19 cellular contexts compared by ENCODE assay signal in the genomic region with DNA sequence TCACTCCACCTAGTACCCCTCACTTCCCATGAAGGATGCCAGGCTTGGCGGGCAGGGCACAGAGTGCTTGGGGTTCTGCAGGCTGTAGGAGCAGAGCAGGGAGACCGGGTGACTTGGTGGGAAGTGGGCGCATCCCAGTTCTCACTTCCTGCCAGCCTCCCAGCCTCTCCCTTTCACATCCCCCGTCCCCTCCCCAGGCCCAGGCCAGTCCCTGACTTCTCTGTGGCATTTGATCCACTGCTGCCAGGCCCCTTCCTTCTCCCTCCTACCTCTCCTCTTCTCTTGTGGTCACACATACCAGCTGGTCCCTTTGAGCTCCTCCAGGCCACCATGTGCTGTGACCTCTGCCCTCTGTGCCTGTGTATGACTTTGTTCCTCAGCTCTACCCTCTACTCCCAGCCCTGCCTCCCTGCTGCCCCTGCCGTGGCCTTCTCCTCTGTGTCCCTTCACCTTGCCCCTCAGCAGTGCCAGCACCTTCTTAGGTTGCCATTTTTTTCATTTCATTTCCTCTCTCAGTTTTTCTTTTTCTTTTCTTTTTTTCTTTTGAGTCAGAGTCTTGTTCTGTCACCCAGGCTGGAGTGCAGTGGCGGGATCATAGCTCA. TPM values are rescaled to one million over a fixed set of nuclear protein-coding genes. Genes with fewer than 3 reads are reported as not detected.
A peak's percentile ranks its signal among the peaks of the same experiment; 100 is the strongest.
DNase-seq lines count a peak whose midpoint lies in the region; ATAC-seq and TF ChIP-seq lines count a peak whose summit lies in the region.
"Had no signal": no experiment of that assay in that cellular context is flagged by ENCODE, and none has a peak within 500 bp of the region (broad histone marks: within the 10 kb centered on the region; RNA-seq: fewer than 3 reads in every experiment).

No MANE protein-coding gene starts in this region.

- no peaks in the 10 kb centered on the region for H3K27me3 Mint-ChIP-seq in activated CD4-positive, alpha-beta T cell treated with anti-CD3 and anti-CD28 coated beads for 36 hours
- H3K27me3 Mint-ChIP-seq in natural killer cell treated with Interleukin-12 subunit alpha and Interleukin-12 subunit beta and Interleukin-15 and Interleukin-18, amount 100 ng/mL, for 72 hours, result no peaks in the 10 kb centered on the region
- H3K27me3 Mint-ChIP-seq in endothelial cell (ENCODE audit: unreplicated experiment), result peaks cover 7% of the 10 kb centered on the region

- TF ChIP-seq EP300 in sigmoid colon (IDR thresholded peaks at IDR 0.05), result no peak

- H3K4me1 ChIP-seq in HEK293 (ENCODE audit: control insufficient read depth, insufficient read depth, low read length) (no peaks in the 10 kb centered on the region), sigmoid colon (no peaks in the 10 kb centered on the region)
- H3K4me1 ChIP-seq: suprapubic skin had no signal

- H3K4me3 Mint-ChIP-seq in activated CD4-positive, alpha-beta T cell treated with anti-CD3 and anti-CD28 coated beads for 36 hours, result no peak overlapping the region
- H3K4me3 Mint-ChIP-seq in natural killer cell treated with Interleukin-12 subunit alpha and Interleukin-12 subunit beta and Interleukin-15 and Interleukin-18, amount 100 ng/mL, for 72 hours, result peak overlapping the region; percentile 53
- no peak overlapping the region for H3K4me3 Mint-ChIP-seq in endothelial cell (ENCODE audit: unreplicated experiment)
- H3K4me3 Mint-ChIP-seq: nephron had no signal

- in situ Hi-C loops in brain microvascular endothelial cell (cut with HindIII; ENCODE audit: low pct_ligation_motif_present, low sequenced_read_pairs), result no loop called here

- intact Hi-C loops in activated CD4-positive, alpha-beta T cell treated with anti-CD3 and anti-CD28 coated beads for 36 hours (cut with DNase I, micrococcal nuclease), result no loop called here
- intact Hi-C loops in sigmoid colon (cut with DNase I), result no loop called here

- CTCF ChIA-PET in activated CD4-positive, alpha-beta T cell treated with anti-CD3 and anti-CD28 coated beads for 36 hours (lab: Charles Lee), result interaction anchor here (0.7 to 2.9 kb wide), 5 partner anchors 21 to 52 kb away, joined by 3 to 21 read pairs (median 4); partner anchors contain the start of gene MYO1F
- CTCF ChIA-PET in HEK293 (lab: Yijun Ruan, JAX), result interaction anchor here (0.6 to 1.0 kb wide), 2 partner anchors 21 to 85 kb away, joined by 3 to 6 read pairs; no protein-coding TSS in a partner anchor

- peak; percentile 36 for ATAC-seq in activated CD4-positive, alpha-beta T cell treated with anti-CD3 and anti-CD28 coated beads for 36 hours
- no peak for ATAC-seq in activated naive CD4-positive, alpha-beta T cell treated with anti-CD3 and anti-CD28 coated beads, Interleukin-2, amount 50 U/mL, for 72 hours
- ATAC-seq in natural killer cell treated with Interleukin-12 subunit alpha and Interleukin-12 subunit beta and Interleukin-15 and Interleukin-18, amount 100 ng/mL, for 72 hours, result peak; percentile 59 to 61

- TF ChIP-seq CTCF in HEK293 (tag by site-specific recombination; IDR thresholded peaks at IDR 0.05) (no peak), brain microvascular endothelial cell (IDR thresholded peaks at IDR 0.05; ENCODE audit: low read depth, low read length, missing control alignments) (no peak), sigmoid colon (IDR thresholded peaks at IDR 0.05) (no peak), endothelial cell (IDR thresholded peaks at IDR 0.05; ENCODE audit: unreplicated experiment) (no peak)

- no peaks in the 10 kb centered on the region for H3K9me3 Mint-ChIP-seq in activated CD4-positive, alpha-beta T cell treated with anti-CD3 and anti-CD28 coated beads for 36 hours (ENCODE audit: low read depth)
- no peaks in the 10 kb centered on the region for H3K9me3 Mint-ChIP-seq in activated naive CD4-positive, alpha-beta T cell treated with anti-CD3 and anti-CD28 coated beads, Interleukin-2, amount 50 U/mL, for 72 hours
- H3K9me3 Mint-ChIP-seq in natural killer cell treated with Interleukin-12 subunit alpha and Interleukin-12 subunit beta and Interleukin-15 and Interleukin-18, amount 100 ng/mL, for 72 hours, result no peaks in the 10 kb centered on the region
- no peaks in the 10 kb centered on the region for H3K9me3 Mint-ChIP-seq in endothelial cell (ENCODE audit: unreplicated experiment)
- H3K9me3 Mint-ChIP-seq: nephron had no signal

- H3K36me3 ChIP-seq in HEK293 (ENCODE audit: control insufficient read depth in 2 of 2, insufficient read depth in 1 of 2, low read length in 2 of 2) (no peaks in the 10 kb centered on the region), brain microvascular endothelial cell (replicated peaks) (no peaks in the 10 kb centered on the region), sigmoid colon (no peaks in the 10 kb centered on the region)
- H3K36me3 ChIP-seq: cardiac muscle cell, suprapubic skin had no signal

- DNase-seq in activated CD4-positive, alpha-beta T cell treated with anti-CD3 and anti-CD28 coated beads for 36 hours, result no peak
- DNase-seq in activated CD4-positive, alpha-beta T cell treated with anti-CD3 and anti-CD28 coated beads, Interleukin-2, amount 50 U/mL, for 48 hours, result no peak
- no peak for DNase-seq in activated naive CD4-positive, alpha-beta T cell treated with anti-CD3 and anti-CD28 coated beads, Interleukin-2, amount 50 U/mL, for 72 hours (ENCODE audit: low spot score in 2 of 2)
- DNase-seq in natural killer cell treated with Interleukin-12 subunit alpha and Interleukin-12 subunit beta and Interleukin-15 and Interleukin-18, amount 100 ng/mL, for 72 hours (ENCODE audit: low spot score), result no peak
- DNase-seq in brain microvascular endothelial cell, result no peak
- no peak for DNase-seq in sigmoid colon
- no peak for DNase-seq in endothelial cell (ENCODE audit: low spot score)
- DNase-seq: activated CD4-positive, CD25-positive, alpha-beta regulatory T cell; activated gamma-delta T cell; DMS 273 treated with DMSO at 0.1 percent for 48 hours; glutamatergic neuron; NCI-H2171 treated with DMSO at 0.1 percent for 48 hours had no signal

- H3K9me3 ChIP-seq in HEK293 (ENCODE audit: control insufficient read depth, insufficient read depth, low read depth, low read length) (no peaks in the 10 kb centered on the region), sigmoid colon (no peaks in the 10 kb centered on the region)
- H3K9me3 ChIP-seq: suprapubic skin had no signal

- TF ChIP-seq POLR2A in sigmoid colon (IDR thresholded peaks at IDR 0.05), result no peak

- 73 to 83% methylated on average over 6 of the region's 6 CpGs for WGBS in sigmoid colon, 2 donors

- H3K27ac ChIP-seq in HEK293 (ENCODE audit: extremely low read depth, low read depth, low read length), result no peak overlapping the region
- H3K27ac ChIP-seq in brain microvascular endothelial cell, result no peak overlapping the region
- no peak overlapping the region for H3K27ac ChIP-seq in sigmoid colon
- H3K27ac ChIP-seq: cardiac muscle cell, skin epidermis, suprapubic skin had no signal

- H3K4me3 ChIP-seq in HEK293 (ENCODE audit: low read depth, low read length) (no peak overlapping the region), brain microvascular endothelial cell (ENCODE audit: low read depth, low read length) (no peak overlapping the region), sigmoid colon (no peak overlapping the region)
- H3K4me3 ChIP-seq: cardiac muscle cell, skin epidermis, suprapubic skin had no signal

- H3K27me3 ChIP-seq in brain microvascular endothelial cell (replicated peaks) (no peaks in the 10 kb centered on the region), sigmoid colon (no peaks in the 10 kb centered on the region)
- H3K27me3 ChIP-seq: cardiac muscle cell, suprapubic skin had no signal

- POLR2A ChIA-PET in activated CD4-positive, alpha-beta T cell treated with anti-CD3 and anti-CD28 coated beads for 36 hours (lab: Charles Lee), result no interaction called here
- POLR2A ChIA-PET in HEK293 (lab: Yijun Ruan, JAX), result interaction anchor here (0.7 to 1.3 kb wide), 2 partner anchors 44 to 235 kb away, joined by 3 read pairs; partner anchors contain the start of gene ZNF414

- peak overlapping the region; percentile 60 for H3K27ac Mint-ChIP-seq in activated CD4-positive, alpha-beta T cell treated with anti-CD3 and anti-CD28 coated beads for 36 hours
- H3K27ac Mint-ChIP-seq in activated naive CD4-positive, alpha-beta T cell treated with anti-CD3 and anti-CD28 coated beads, Interleukin-2, amount 50 U/mL, for 72 hours, result peak overlapping the region; percentile 56 to 77
- H3K27ac Mint-ChIP-seq in natural killer cell treated with Interleukin-12 subunit alpha and Interleukin-12 subunit beta and Interleukin-15 and Interleukin-18, amount 100 ng/mL, for 72 hours, result peak overlapping the region; percentile 91 to 99
- no peak overlapping the region for H3K27ac Mint-ChIP-seq in endothelial cell (ENCODE audit: unreplicated experiment)
- H3K27ac Mint-ChIP-seq: nephron had no signal

- H3K36me3 Mint-ChIP-seq in activated CD4-positive, alpha-beta T cell treated with anti-CD3 and anti-CD28 coated beads for 36 hours (ENCODE audit: low read depth), result peaks cover 2% of the 10 kb centered on the region
- no peaks in the 10 kb centered on the region for H3K36me3 Mint-ChIP-seq in activated naive CD4-positive, alpha-beta T cell treated with anti-CD3 and anti-CD28 coated beads, Interleukin-2, amount 50 U/mL, for 72 hours
- peaks cover 11% of the 10 kb centered on the region for H3K36me3 Mint-ChIP-seq in natural killer cell treated with Interleukin-12 subunit alpha and Interleukin-12 subunit beta and Interleukin-15 and Interleukin-18, amount 100 ng/mL, for 72 hours
- peaks cover 6% of the 10 kb centered on the region for H3K36me3 Mint-ChIP-seq in endothelial cell (ENCODE audit: low read depth, unreplicated experiment)

- peaks cover 17% of the 10 kb centered on the region for H3K4me1 Mint-ChIP-seq in activated CD4-positive, alpha-beta T cell treated with anti-CD3 and anti-CD28 coated beads for 36 hours
- peaks cover 32 to 36% of the 10 kb centered on the region in 2 donors for H3K4me1 Mint-ChIP-seq in natural killer cell treated with Interleukin-12 subunit alpha and Interleukin-12 subunit beta and Interleukin-15 and Interleukin-18, amount 100 ng/mL, for 72 hours (ENCODE audit: low read depth in 2 of 2)
- H3K4me1 Mint-ChIP-seq in endothelial cell (ENCODE audit: unreplicated experiment), result peaks cover 4% of the 10 kb centered on the region
- H3K4me1 Mint-ChIP-seq: nephron had no signal

RNA-seq across cellular contexts. Expression of gene MYO1F, which starts 19.5 kb away (rescaled TPM):
- 10 to 100 TPM; 13.7 to 18.3 TPM for total RNA-seq in activated CD4-positive, alpha-beta T cell treated with anti-CD3 and anti-CD28 coated beads for 36 hours
- total RNA-seq in activated naive CD4-positive, alpha-beta T cell treated with anti-CD3 and anti-CD28 coated beads, Interleukin-2, amount 50 U/mL, for 72 hours, result 10 to 100 TPM; 12.4 to 16.2 TPM
- total RNA-seq in natural killer cell treated with Interleukin-12 subunit alpha and Interleukin-12 subunit beta and Interleukin-15 and Interleukin-18, amount 100 ng/mL, for 72 hours, result 100 to 1,000 TPM; 216 to 232 TPM
- total RNA-seq in sigmoid colon, result 10 to 100 TPM in 3 of 4 donors, 1 to 10 TPM in 1; 7.4 to 13.2 (median 11.6) TPM
- polyA plus RNA-seq in sigmoid colon, result 10 to 100 TPM in 1 of 3 donors, 1 to 10 TPM in 2; 6.6 to 19.4 (median 6.9) TPM
- total RNA-seq in endothelial cell (ENCODE audit: unreplicated experiment), result 3.2 TPM

RNA-seq across cellular contexts. Expression of gene ZNF414, which starts 43.8 kb away (rescaled TPM):
- 10 to 100 TPM; 21.0 to 23.7 TPM for total RNA-seq in activated CD4-positive, alpha-beta T cell treated with anti-CD3 and anti-CD28 coated beads for 36 hours
- total RNA-seq in activated naive CD4-positive, alpha-beta T cell treated with anti-CD3 and anti-CD28 coated beads, Interleukin-2, amount 50 U/mL, for 72 hours, result 10 to 100 TPM; 24.6 to 28.0 TPM
- total RNA-seq in natural killer cell treated with Interleukin-12 subunit alpha and Interleukin-12 subunit beta and Interleukin-15 and Interleukin-18, amount 100 ng/mL, for 72 hours, result 10 to 100 TPM; 15.5 to 16.8 TPM
- total RNA-seq in sigmoid colon (10 to 100 TPM in 2 of 4 donors, 1 to 10 TPM in 2; 3.6 to 18.9 (median 10.9) TPM), endothelial cell (ENCODE audit: unreplicated experiment) (22.9 TPM)
- polyA plus RNA-seq in sigmoid colon, result 10 to 100 TPM; 17.1 to 31.0 (median 24.0) TPM

RNA-seq across cellular contexts. Expression of gene ADAMTS10, which starts 52.8 kb away (rescaled TPM):
- 1 to 10 TPM; 4.5 to 5.0 TPM for total RNA-seq in activated CD4-positive, alpha-beta T cell treated with anti-CD3 and anti-CD28 coated beads for 36 hours
- 10 to 100 TPM in 1 of 2 donors, 1 to 10 TPM in 1; 5.1 to 11.3 TPM for total RNA-seq in activated naive CD4-positive, alpha-beta T cell treated with anti-CD3 and anti-CD28 coated beads, Interleukin-2, amount 50 U/mL, for 72 hours
- total RNA-seq in natural killer cell treated with Interleukin-12 subunit alpha and Interleukin-12 subunit beta and Interleukin-15 and Interleukin-18, amount 100 ng/mL, for 72 hours, result 10 to 100 TPM in 1 of 2 donors, 1 to 10 TPM in 1; 8.2 to 11.3 TPM
- 10 to 100 TPM; 20.3 to 90.6 (median 27.2) TPM for total RNA-seq in sigmoid colon
- polyA plus RNA-seq in sigmoid colon, result 10 to 100 TPM in 1 of 3 donors, 1 to 10 TPM in 1, not detected in 1; 1.2 to 13.7 TPM
- total RNA-seq in endothelial cell (ENCODE audit: unreplicated experiment), result 58.7 TPM
- total RNA-seq: SK-MEL-5 had no signal

RNA-seq across cellular contexts. Expression of gene PRAM1, which starts 55.3 kb away (rescaled TPM):
- 1 to 10 TPM in 1 of 2 experiments, under 1 TPM in 1; 0.90 to 1.1 TPM for total RNA-seq in activated CD4-positive, alpha-beta T cell treated with anti-CD3 and anti-CD28 coated beads for 36 hours
- total RNA-seq in activated naive CD4-positive, alpha-beta T cell treated with anti-CD3 and anti-CD28 coated beads, Interleukin-2, amount 50 U/mL, for 72 hours, result 1 to 10 TPM; 1.4 to 2.9 TPM
- 1 to 10 TPM; 1.5 to 2.0 TPM for total RNA-seq in natural killer cell treated with Interleukin-12 subunit alpha and Interleukin-12 subunit beta and Interleukin-15 and Interleukin-18, amount 100 ng/mL, for 72 hours
- total RNA-seq in sigmoid colon (1 to 10 TPM in 1 of 4 donors, under 1 TPM in 2, not detected in 1; 0.16 to 1.1 (median 0.36) TPM), endothelial cell (ENCODE audit: unreplicated experiment) (not detected)
- polyA plus RNA-seq in sigmoid colon, result 1 to 10 TPM in 1 of 3 donors, under 1 TPM in 2; 0.60 to 1.5 (median 0.69) TPM
- total RNA-seq: epithelial cell of proximal tubule, SK-MEL-5 had no signal

Comparison
In these comparisons a context has a peak if more than half of its experiments do, and no peak if none do; other contexts are left out.
1. ATAC-seq: peak in activated CD4-positive, alpha-beta T cell treated with anti-CD3 and anti-CD28 coated beads for 36 hours (single experiment) and natural killer cell treated with Interleukin-12 subunit alpha and Interleukin-12 subunit beta and Interleukin-15 and Interleukin-18, amount 100 ng/mL, for 72 hours (2 of 2); none in activated naive CD4-positive, alpha-beta T cell treated with anti-CD3 and anti-CD28 coated beads, Interleukin-2, amount 50 U/mL, for 72 hours (0 of 2).
2. RNA of gene MYO1F, which starts 19.5 kb away (total RNA-seq): 216 to 232 TPM in natural killer cell treated with Interleukin-12 subunit alpha and Interleukin-12 subunit beta and Interleukin-15 and Interleukin-18, amount 100 ng/mL, for 72 hours; 13.7 to 18.3 TPM in activated CD4-positive, alpha-beta T cell treated with anti-CD3 and anti-CD28 coated beads for 36 hours, 12.4 to 16.2 TPM in activated naive CD4-positive, alpha-beta T cell treated with anti-CD3 and anti-CD28 coated beads, Interleukin-2, amount 50 U/mL, for 72 hours, 7.4 to 13.2 TPM in sigmoid colon and 3.2 TPM in endothelial cell (single experiment); every median in the first group is over 10 times any median in the second.